In the genomic region with DNA sequence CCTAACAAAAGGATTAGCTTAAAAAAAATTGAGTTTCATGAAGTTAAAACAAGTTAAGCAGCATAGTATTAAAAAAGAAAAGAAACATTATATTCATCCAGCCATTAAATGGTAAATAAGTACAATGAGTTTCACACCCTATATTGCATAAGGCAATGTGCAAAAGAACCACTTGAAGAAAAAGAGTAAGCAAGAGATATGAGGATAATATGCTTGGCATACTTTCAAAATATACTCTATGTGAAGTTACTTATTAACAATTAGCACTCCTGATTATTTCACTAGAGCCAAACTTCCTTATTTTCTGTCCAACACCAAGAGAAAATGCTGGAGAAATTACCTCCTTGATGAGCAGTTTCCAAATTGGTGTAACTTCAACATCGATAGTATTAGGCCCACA, we compare ENCODE assay signal across 23 cellular contexts.
"Had no signal": no experiment of that assay in that cellular context is flagged by ENCODE, and none has a peak within 500 bp of the region (broad histone marks: within the 10 kb centered on the region; RNA-seq: fewer than 3 reads in every experiment).

No MANE protein-coding gene starts in this region.

- H3K9me3 Mint-ChIP-seq: activated B cell treated with CpG ODN at 0.5 μM for 24 hours; activated CD4-positive, alpha-beta memory T cell treated with anti-CD3 and anti-CD28 coated beads, Interleukin-2, amount 10 ng/mL, durations not matched to agents 7 days and 5 days; activated CD4-positive, alpha-beta T cell treated with anti-CD3 and anti-CD28 coated beads, Interleukin-2, amount 10 ng/mL, durations not matched to agents 7 days and 5 days; activated naive CD4-positive, alpha-beta T cell treated with anti-CD3 and anti-CD28 coated beads for 36 hours; activated T-helper 17 cell treated with anti-CD3 and anti-CD28 coated beads, Interleukin-2, amount 50 U/mL, for 72 hours had no signal

- H3K27me3 Mint-ChIP-seq: activated B cell treated with CpG ODN at 0.5 μM for 24 hours; activated CD4-positive, alpha-beta memory T cell treated with anti-CD3 and anti-CD28 coated beads, Interleukin-2, amount 10 ng/mL, durations not matched to agents 7 days and 5 days; activated CD4-positive, alpha-beta T cell treated with anti-CD3 and anti-CD28 coated beads, Interleukin-2, amount 10 ng/mL, durations not matched to agents 7 days and 5 days; activated naive CD8-positive, alpha-beta T cell; T-helper 17 cell had no signal

- H3K27me3 ChIP-seq: brain microvascular endothelial cell had no signal

- H3K27ac ChIP-seq: brain microvascular endothelial cell had no signal

- DNase-seq: activated B cell treated with CpG ODN at 0.5 μM for 24 hours; activated CD4-positive, alpha-beta memory T cell treated with anti-CD3 and anti-CD28 coated beads, Interleukin-2, amount 10 ng/mL, durations not matched to agents 7 days and 5 days; activated CD4-positive, alpha-beta T cell treated with anti-CD3 and anti-CD28 coated beads for 1 hour; activated CD4-positive, alpha-beta T cell treated with anti-CD3 and anti-CD28 coated beads, Interleukin-2, amount 10 ng/mL, durations not matched to agents 7 days and 5 days; activated gamma-delta T cell; activated naive CD4-positive, alpha-beta T cell treated with anti-CD3 and anti-CD28 coated beads for 36 hours; activated T-cell treated with anti-CD3 and anti-CD28 coated beads for 4 hours; activated T-cell treated with anti-CD3 and anti-CD28 coated beads, Interleukin-2, amount 50 U/mL, for 48 hours; amygdala; brain microvascular endothelial cell; MM.1S; NCI-H1105; NCI-H146; NCI-H187 treated with DMSO at 0.1 percent for 48 hours; NCI-H2081 treated with DMSO at 0.1 percent for 48 hours; NCI-H446; NCI-H524; PC-3; SHP77 treated with DMSO at 0.1 percent for 48 hours; T-helper 17 cell; T-helper 9 cell had no signal

- H3K4me1 Mint-ChIP-seq: activated B cell treated with CpG ODN at 0.5 μM for 24 hours; activated CD4-positive, alpha-beta memory T cell treated with anti-CD3 and anti-CD28 coated beads, Interleukin-2, amount 10 ng/mL, durations not matched to agents 7 days and 5 days; activated CD4-positive, alpha-beta T cell treated with anti-CD3 and anti-CD28 coated beads, Interleukin-2, amount 10 ng/mL, durations not matched to agents 7 days and 5 days; activated T-helper 17 cell treated with anti-CD3 and anti-CD28 coated beads, Interleukin-2, amount 50 U/mL, for 72 hours; T-helper 17 cell had no signal

- H3K36me3 ChIP-seq: brain microvascular endothelial cell had no signal

- H3K36me3 Mint-ChIP-seq: activated naive CD8-positive, alpha-beta T cell had no signal

- H3K27ac Mint-ChIP-seq: activated B cell treated with CpG ODN at 0.5 μM for 24 hours; activated CD4-positive, alpha-beta memory T cell treated with anti-CD3 and anti-CD28 coated beads, Interleukin-2, amount 10 ng/mL, durations not matched to agents 7 days and 5 days; activated CD4-positive, alpha-beta T cell treated with anti-CD3 and anti-CD28 coated beads, Interleukin-2, amount 10 ng/mL, durations not matched to agents 7 days and 5 days; activated naive CD4-positive, alpha-beta T cell treated with anti-CD3 and anti-CD28 coated beads for 36 hours; activated naive CD8-positive, alpha-beta T cell; activated T-helper 17 cell treated with anti-CD3 and anti-CD28 coated beads, Interleukin-2, amount 50 U/mL, for 72 hours; T-helper 17 cell had no signal

- ATAC-seq: activated T-helper 17 cell treated with anti-CD3 and anti-CD28 coated beads, Interleukin-2, amount 50 U/mL, for 72 hours; PC-3; T-helper 17 cell had no signal

- H3K4me3 Mint-ChIP-seq: activated B cell treated with CpG ODN at 0.5 μM for 24 hours; activated CD4-positive, alpha-beta memory T cell treated with anti-CD3 and anti-CD28 coated beads, Interleukin-2, amount 10 ng/mL, durations not matched to agents 7 days and 5 days; activated CD4-positive, alpha-beta T cell treated with anti-CD3 and anti-CD28 coated beads, Interleukin-2, amount 10 ng/mL, durations not matched to agents 7 days and 5 days; activated naive CD4-positive, alpha-beta T cell treated with anti-CD3 and anti-CD28 coated beads for 36 hours; activated naive CD8-positive, alpha-beta T cell; activated T-helper 17 cell treated with anti-CD3 and anti-CD28 coated beads, Interleukin-2, amount 50 U/mL, for 72 hours; T-helper 17 cell had no signal
